ENCODE assay signal across 28 cellular contexts in the genomic region with DNA sequence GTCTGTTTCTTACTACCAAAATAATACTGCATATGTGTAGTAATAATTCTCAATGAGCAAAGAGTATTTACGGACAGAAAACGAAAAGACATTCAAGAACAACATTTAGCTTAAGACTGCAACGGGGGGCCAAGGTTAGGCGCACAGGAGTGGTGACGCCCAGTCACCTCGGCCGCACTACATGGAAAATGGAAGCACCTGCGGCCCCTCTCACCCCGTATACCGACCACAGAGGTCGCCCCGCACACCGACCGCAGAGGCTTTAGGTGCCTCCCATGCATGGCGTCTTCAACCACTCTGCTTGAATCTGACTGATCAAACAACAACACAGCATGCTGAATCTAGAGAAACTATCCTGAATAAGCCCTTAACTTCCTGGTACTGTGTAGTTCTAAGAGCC.
"Had no signal": no experiment of that assay in that cellular context is flagged by ENCODE, and none has a peak within 500 bp of the region (broad histone marks: within the 10 kb centered on the region; RNA-seq: fewer than 3 reads in every experiment).

No MANE protein-coding gene starts in this region.

- H3K27ac ChIP-seq: stomach, suprapubic skin, testis, thoracic aorta, thyroid gland, tibial artery, tibial nerve, transverse colon, upper lobe of left lung, upper lobe of right lung, uterus, vagina had no signal

- H3K4me3 Mint-ChIP-seq: stimulated activated effector memory CD8-positive, alpha-beta T cell treated with anti-CD3 and anti-CD28 coated beads, Interleukin-12 subunit alpha, Interleukin-12 subunit beta, amount 100 ng/mL, for 72 hours; stimulated activated memory B cell treated with anti-CD40 and anti-IgM and Interleukin-4, amounts not matched to agents 10 μg/mL and 1 μg/mL and 100 μg/mL, for 72 hours; stimulated activated naive B cell treated with anti-CD40 and anti-IgM and Interleukin-4, amounts not matched to agents 10 μg/mL and 1 μg/mL and 100 μg/mL, for 72 hours; stimulated activated naive CD8-positive, alpha-beta T cell treated with anti-CD3 and anti-CD28 coated beads, Interleukin-15, amount 100 ng/mL, for 72 hours; stimulated activated naive CD8-positive, alpha-beta T cell treated with anti-CD3 and anti-CD28 coated beads, Interleukin-15, Interleukin-2, amounts not matched to agents 100 ng/mL and 50 ng/mL, for 24 hours; type B pancreatic cell had no signal

- ATAC-seq: stimulated activated effector memory CD8-positive, alpha-beta T cell treated with anti-CD3 and anti-CD28 coated beads, Interleukin-12 subunit alpha, Interleukin-12 subunit beta, amount 100 ng/mL, for 72 hours; stimulated activated memory B cell treated with anti-CD40 and anti-IgM and Interleukin-4, amounts not matched to agents 10 μg/mL and 1 μg/mL and 100 μg/mL, for 72 hours; stimulated activated naive B cell treated with anti-CD40 and anti-IgM and Interleukin-4, amounts not matched to agents 10 μg/mL and 1 μg/mL and 100 μg/mL, for 72 hours; stimulated activated naive CD8-positive, alpha-beta T cell treated with anti-CD3 and anti-CD28 coated beads, Interleukin-15, amount 100 ng/mL, for 72 hours; stimulated activated naive CD8-positive, alpha-beta T cell treated with anti-CD3 and anti-CD28 coated beads, Interleukin-15, Interleukin-2, amounts not matched to agents 100 U/mL and 50 U/mL, for 24 hours; upper lobe of right lung had no signal

- H3K36me3 ChIP-seq: uterus had no signal

- H3K4me1 ChIP-seq: stomach, suprapubic skin, testis, tibial artery, tibial nerve, transverse colon, upper lobe of left lung, upper lobe of right lung, uterus, vagina had no signal

- FAIRE-seq: urothelium cell line had no signal

- H3K27me3 Mint-ChIP-seq: stimulated activated memory B cell treated with anti-CD40 and anti-IgM and Interleukin-4, amounts not matched to agents 10 μg/mL and 1 μg/mL and 100 μg/mL, for 72 hours; stimulated activated naive B cell treated with anti-CD40 and anti-IgM and Interleukin-4, amounts not matched to agents 10 μg/mL and 1 μg/mL and 100 μg/mL, for 72 hours; stimulated activated naive CD8-positive, alpha-beta T cell treated with anti-CD3 and anti-CD28 coated beads, Interleukin-15, amount 100 ng/mL, for 72 hours; stimulated activated naive CD8-positive, alpha-beta T cell treated with anti-CD3 and anti-CD28 coated beads, Interleukin-15, Interleukin-2, amounts not matched to agents 100 ng/mL and 50 ng/mL, for 24 hours; type B pancreatic cell had no signal

- H3K4me3 ChIP-seq: stomach, suprapubic skin, testis, thoracic aorta, thyroid gland, tibial artery, tibial nerve, transverse colon, upper lobe of left lung, upper lobe of right lung, uterus, vagina had no signal

- DNase-seq: stimulated activated CD4-positive, alpha-beta T cell treated with anti-CD3 and anti-CD28 coated beads, Interleukin-2, amount 100 ng/mL, for 48 hours; stimulated activated CD4-positive, alpha-beta T cell treated with anti-CD3 and anti-CD28 coated beads, Interleukin-4, amount 100 ng/mL, for 1 hour; stimulated activated CD4-positive, alpha-beta T cell treated with anti-CD3 and anti-CD28 coated beads, Interleukin-4, amount 100 ng/mL, for 24 hours; stimulated activated CD8-positive, alpha-beta memory T cell treated with anti-CD3 and anti-CD28 coated beads, Interleukin-4, amount 100 ng/mL, for 48 hours; stimulated activated naive B cell treated with anti-CD40 and anti-IgM and Interleukin-4, amounts not matched to agents 10 μg/mL and 1 μg/mL and 100 μg/mL, for 72 hours; stimulated activated naive CD4-positive, alpha-beta T cell; stimulated activated naive CD4-positive, alpha-beta T cell treated with Interleukin-2 at 50 U/mL for 16 hours; stimulated activated naive CD8-positive, alpha-beta T cell treated with anti-CD3 and anti-CD28 coated beads, Interleukin-15, amount 100 ng/mL, for 72 hours; stimulated activated naive CD8-positive, alpha-beta T cell treated with anti-CD3 and anti-CD28 coated beads, Interleukin-15, Interleukin-2, amounts not matched to agents 100 U/mL and 50 U/mL, for 24 hours; stomach; substantia nigra; testis; thyroid gland; tibial artery; transverse colon; trophoblast cell; upper lobe of left lung; upper lobe of right lung; uterus had no signal

- H3K9me3 Mint-ChIP-seq: stimulated activated effector memory CD8-positive, alpha-beta T cell treated with anti-CD3 and anti-CD28 coated beads, Interleukin-12 subunit alpha, Interleukin-12 subunit beta, amount 100 ng/mL, for 72 hours; stimulated activated memory B cell treated with anti-CD40 and anti-IgM and Interleukin-4, amounts not matched to agents 10 μg/mL and 1 μg/mL and 100 μg/mL, for 72 hours; stimulated activated naive B cell treated with anti-CD40 and anti-IgM and Interleukin-4, amounts not matched to agents 10 μg/mL and 1 μg/mL and 100 μg/mL, for 72 hours; stimulated activated naive CD8-positive, alpha-beta T cell treated with anti-CD3 and anti-CD28 coated beads, Interleukin-15, amount 100 ng/mL, for 72 hours; stimulated activated naive CD8-positive, alpha-beta T cell treated with anti-CD3 and anti-CD28 coated beads, Interleukin-15, Interleukin-2, amounts not matched to agents 100 ng/mL and 50 ng/mL, for 24 hours; type B pancreatic cell had no signal

- H3K27me3 ChIP-seq: stomach, suprapubic skin, testis, thyroid gland, tibial artery, tibial nerve, transverse colon, upper lobe of left lung, upper lobe of right lung, uterus, vagina had no signal

- H3K4me1 Mint-ChIP-seq: stimulated activated effector memory CD8-positive, alpha-beta T cell treated with anti-CD3 and anti-CD28 coated beads, Interleukin-12 subunit alpha, Interleukin-12 subunit beta, amount 100 ng/mL, for 72 hours; stimulated activated memory B cell treated with anti-CD40 and anti-IgM and Interleukin-4, amounts not matched to agents 10 μg/mL and 1 μg/mL and 100 μg/mL, for 72 hours; stimulated activated naive B cell treated with anti-CD40 and anti-IgM and Interleukin-4, amounts not matched to agents 10 μg/mL and 1 μg/mL and 100 μg/mL, for 72 hours; stimulated activated naive CD8-positive, alpha-beta T cell treated with anti-CD3 and anti-CD28 coated beads, Interleukin-15, amount 100 ng/mL, for 72 hours had no signal

- H3K9me3 ChIP-seq: stomach, suprapubic skin, testis, thoracic aorta, thyroid gland, tibial artery, tibial nerve, transverse colon, upper lobe of left lung, upper lobe of right lung, uterus, vagina had no signal

- H3K27ac Mint-ChIP-seq: stimulated activated effector memory CD8-positive, alpha-beta T cell treated with anti-CD3 and anti-CD28 coated beads, Interleukin-12 subunit alpha, Interleukin-12 subunit beta, amount 100 ng/mL, for 72 hours; stimulated activated memory B cell treated with anti-CD40 and anti-IgM and Interleukin-4, amounts not matched to agents 10 μg/mL and 1 μg/mL and 100 μg/mL, for 72 hours; stimulated activated naive B cell treated with anti-CD40 and anti-IgM and Interleukin-4, amounts not matched to agents 10 μg/mL and 1 μg/mL and 100 μg/mL, for 72 hours; stimulated activated naive CD8-positive, alpha-beta T cell treated with anti-CD3 and anti-CD28 coated beads, Interleukin-15, amount 100 ng/mL, for 72 hours; stimulated activated naive CD8-positive, alpha-beta T cell treated with anti-CD3 and anti-CD28 coated beads, Interleukin-15, Interleukin-2, amounts not matched to agents 100 ng/mL and 50 ng/mL, for 24 hours; type B pancreatic cell had no signal
